8 cellular contexts compared by ENCODE assay signal in the genomic region with DNA sequence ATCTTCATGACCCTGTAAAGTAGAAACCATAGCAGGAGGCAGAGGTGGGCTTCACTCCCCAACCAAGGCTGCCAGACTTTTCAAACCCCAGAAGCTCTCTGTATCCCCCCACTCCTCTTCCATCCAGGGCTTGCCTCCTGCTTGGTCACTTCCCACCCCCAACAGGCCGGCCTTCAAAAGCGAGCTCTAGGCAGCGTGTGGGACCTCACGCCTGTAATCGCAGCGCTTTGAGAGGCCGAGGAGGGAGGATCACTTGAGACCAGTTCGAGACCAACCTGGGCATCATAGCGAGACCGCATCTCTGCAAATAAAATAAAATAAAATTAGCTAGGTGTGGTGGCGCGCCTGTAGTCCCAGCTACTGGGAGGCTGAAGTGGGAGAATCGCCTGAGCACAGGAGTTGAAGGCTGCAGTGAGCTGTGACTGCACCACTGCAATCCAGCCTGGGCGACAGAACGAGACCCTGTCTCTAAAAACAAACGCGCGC. TPM values are rescaled to one million over a fixed set of nuclear protein-coding genes. Genes with fewer than 3 reads are reported as not detected.
DNase-seq lines count a peak whose midpoint lies in the region; ATAC-seq and TF ChIP-seq lines count a peak whose summit lies in the region.

No MANE protein-coding gene starts in this region.

- H2AFZ ChIP-seq in MM.1S (ENCODE audit: low read length) (peak overlapping the region; percentile 89), neuron (ENCODE audit: low read depth, low read length) (peak overlapping the region; percentile 89)

- no peaks in the 10 kb centered on the region for H3K27me3 ChIP-seq in MM.1S (replicated peaks; ENCODE audit: insufficient read depth, low read length)
- no peaks in the 10 kb centered on the region for H3K27me3 ChIP-seq in effector memory CD4-positive, alpha-beta T cell (replicated peaks; ENCODE audit: control insufficient read depth, insufficient read depth, low read length, poor library complexity, severe bottlenecking)
- H3K27me3 ChIP-seq in neuron (ENCODE audit: insufficient read depth, low read length) = no peaks in the 10 kb centered on the region

- H3K4me2 ChIP-seq in MM.1S (ENCODE audit: low read depth, low read length) = peak overlapping the region; percentile 87

- intact Hi-C loops in CD14-positive monocyte (cut with micrococcal nuclease) = loop anchor here (2.0 to 5.0 kb wide), 3 partner anchors 37 to 81 kb away; a partner anchor contains a TSS

- H3K9me3 Mint-ChIP-seq in CD14-positive monocyte = peaks cover 4 to 5% (median 5%) of the 10 kb centered on the region in 7 donors

- peak overlapping the region; percentile 74 for H3K9ac ChIP-seq in MM.1S (ENCODE audit: low read length)

- H3K4me3 Mint-ChIP-seq in CD14-positive monocyte = peak overlapping the region; percentile 87 to 93

- no peak for ATAC-seq in GM19328 (IDR thresholded peaks at IDR 0.05; ENCODE audit: unreplicated experiment)

- H3K36me3 ChIP-seq in MM.1S (replicated peaks; ENCODE audit: insufficient read depth, low read length) = no peaks in the 10 kb centered on the region
- no peaks in the 10 kb centered on the region for H3K36me3 ChIP-seq in effector memory CD4-positive, alpha-beta T cell (ENCODE audit: control insufficient read depth, insufficient read depth, low read length)
- no peaks in the 10 kb centered on the region for H3K36me3 ChIP-seq in neuron (ENCODE audit: insufficient read depth, low read length)

- peak overlapping the region; percentile 47; the same call in 1 of the 2 replicates for H3K27ac ChIP-seq in MM.1S (ENCODE audit: low read length)
- H3K27ac ChIP-seq in effector memory CD4-positive, alpha-beta T cell (ENCODE audit: insufficient read depth, low read length, poor library complexity, severe bottlenecking) = peak overlapping the region; percentile 93

- H3K27ac Mint-ChIP-seq in CD14-positive monocyte = peak overlapping the region; percentile 90 to 96 (median 94)

- H3K9me3 ChIP-seq in MM.1S (replicated peaks; ENCODE audit: insufficient read depth, low read length) (no peaks in the 10 kb centered on the region), neuron (ENCODE audit: low read length) (no peaks in the 10 kb centered on the region)
- no peaks in the 10 kb centered on the region for H3K9me3 ChIP-seq in effector memory CD4-positive, alpha-beta T cell (ENCODE audit: control insufficient read depth, low read length)

- H3K79me2 ChIP-seq in MM.1S (ENCODE audit: low read length) = peaks cover 38% of the 10 kb centered on the region

- no peak for TF ChIP-seq CTCF in CD14-positive monocyte (IDR thresholded peaks at IDR 0.05)
- no peak for TF ChIP-seq CTCF in MM.1S (IDR thresholded peaks at IDR 0.05; ENCODE audit: low read length)

- peak overlapping the region; percentile 89 for H3K4me3 ChIP-seq in MM.1S (ENCODE audit: low read length)
- H3K4me3 ChIP-seq in effector memory CD4-positive, alpha-beta T cell (ENCODE audit: insufficient read depth, low read depth, low read length, poor library complexity, severe bottlenecking) = peak overlapping the region; percentile 92
- H3K4me3 ChIP-seq in neuron (ENCODE audit: low read length) = peak overlapping the region; percentile 87

- DNase-seq in CD14-positive monocyte (ENCODE audit: low spot score) (no peak), MM.1S (no peak), NCI-H2029 (lab: John Stamatoyannopoulos, UW) (no peak), RPMI8226 (no peak), NCI-H146 (lab: John Stamatoyannopoulos, UW) (no peak)
- DNase-seq in effector memory CD4-positive, alpha-beta T cell = no peak

- H3K9me2 ChIP-seq in MM.1S (replicated peaks; ENCODE audit: insufficient read depth, low read length) = no peaks in the 10 kb centered on the region

- 0 out of 2 replicates have a peak, but pooled peaks cover 3% of the 10 kb centered on the region for H3F3A ChIP-seq in MM.1S (ENCODE audit: insufficient read depth, low read length)

- peaks cover 0 to 13% (median 3%) of the 10 kb centered on the region in 3 donors for H3K27me3 Mint-ChIP-seq in CD14-positive monocyte (ENCODE audit: low read depth in 3 of 3)

- H3K4me1 Mint-ChIP-seq in CD14-positive monocyte = peaks cover 45% of the 10 kb centered on the region

- peaks cover 0 to 10% of the 10 kb centered on the region in 2 donors for H3K36me3 Mint-ChIP-seq in CD14-positive monocyte

- 0 out of 2 replicates have a peak, but pooled peaks cover 2% of the 10 kb centered on the region for H3K4me1 ChIP-seq in MM.1S (ENCODE audit: low read length)
- peaks cover 15% of the 10 kb centered on the region for H3K4me1 ChIP-seq in effector memory CD4-positive, alpha-beta T cell (ENCODE audit: control insufficient read depth, insufficient read depth, low read length, poor library complexity, severe bottlenecking)
- peaks cover 11% of the 10 kb centered on the region for H3K4me1 ChIP-seq in neuron (ENCODE audit: insufficient read depth, low read length)

- H4K20me1 ChIP-seq in MM.1S (ENCODE audit: insufficient read depth, low read length) = no peaks in the 10 kb centered on the region

RNA-seq across cellular contexts. Expression of a gene that starts 0.7 kb away (rescaled TPM):
- polyA plus RNA-seq in CD14-positive monocyte = 100 to 1,000 TPM in 1 of 2 donors, 10 to 100 TPM in 1; 90.5 to 102 TPM

RNA-seq across cellular contexts. Expression of a gene that starts 35.4 kb away (rescaled TPM):
- polyA plus RNA-seq in CD14-positive monocyte = 10 to 100 TPM; 53.1 to 54.6 TPM
